Comparison of ENCODE assay signal across 1 cellular context in the genomic region with DNA sequence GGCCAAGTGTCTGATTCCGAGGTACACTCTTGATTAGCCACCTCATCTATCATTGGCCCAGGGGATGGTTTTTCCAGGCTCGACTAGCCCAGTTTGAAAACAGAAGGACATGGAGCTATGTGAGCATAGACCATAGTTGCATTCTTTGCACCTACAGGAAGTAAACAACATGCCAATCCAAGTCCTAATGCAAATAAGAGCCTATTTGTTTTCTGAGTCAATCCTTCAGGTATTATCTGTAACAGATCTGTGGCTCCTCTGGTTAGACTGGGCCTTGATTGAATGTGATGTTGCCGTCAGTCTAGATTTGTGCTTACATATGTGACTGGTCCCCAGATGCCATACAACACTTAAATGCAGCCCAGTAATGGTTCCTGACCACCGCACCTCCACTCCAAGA.
TF ChIP-seq lines count a peak whose summit lies in the region.

No MANE protein-coding gene starts in this region.

TF ChIP-seq in HepG2, 621 proteins besides CTCF, POLR2A, EP300 and RAD21 (continued from another document and continues in another):
- TF ChIP-seq FOXP1 (IDR thresholded peaks at IDR 0.05) (peak; percentile 95), FOXP1 (CRISPR knock-in tag; IDR thresholded peaks at IDR 0.05) (peak; percentile 96), ZFP62 (CRISPR knock-in tag; IDR thresholded peaks at IDR 0.05) (no peak), ARNT (IDR thresholded peaks at IDR 0.05) (no peak), ZNF569 (CRISPR knock-in tag; IDR thresholded peaks at IDR 0.05; ENCODE audit: borderline replicate concordance) (no peak), ZNF530 (CRISPR knock-in tag; IDR thresholded peaks at IDR 0.05; ENCODE audit: low read depth) (no peak), ZNF20 (CRISPR knock-in tag; IDR thresholded peaks at IDR 0.05) (no peak), ZNF282 (IDR thresholded peaks at IDR 0.05; ENCODE audit: partially characterized antibody) (no peak), KDM5B (CRISPR knock-in tag; IDR thresholded peaks at IDR 0.05; ENCODE audit: borderline replicate concordance) (no peak), IKZF1 (IDR thresholded peaks at IDR 0.05) (no peak), ZNF30 (CRISPR knock-in tag; IDR thresholded peaks at IDR 0.05) (no peak), ZNF326 (CRISPR knock-in tag; IDR thresholded peaks at IDR 0.05; ENCODE audit: borderline replicate concordance) (no peak), ZNF10 (CRISPR knock-in tag; IDR thresholded peaks at IDR 0.05; ENCODE audit: borderline replicate concordance, low read depth) (no peak), GLI4 (CRISPR knock-in tag; IDR thresholded peaks at IDR 0.05; ENCODE audit: borderline replicate concordance) (no peak), ARHGAP35 (CRISPR knock-in tag; IDR thresholded peaks at IDR 0.05; ENCODE audit: borderline replicate concordance) (no peak), ZNF225 (CRISPR knock-in tag; IDR thresholded peaks at IDR 0.05) (no peak), KLF11 (CRISPR knock-in tag; IDR thresholded peaks at IDR 0.05) (0 out of 2 replicates have a peak, but pooled peaks have one; percentile 44), ZNF572 (CRISPR knock-in tag; IDR thresholded peaks at IDR 0.05) (no peak), ZNF570 (CRISPR knock-in tag; IDR thresholded peaks at IDR 0.05; ENCODE audit: borderline replicate concordance) (no peak), SMYD3 (CRISPR knock-in tag; IDR thresholded peaks at IDR 0.05) (0 out of 2 replicates have a peak, but pooled peaks have one; percentile 30), ZFP1 (CRISPR knock-in tag; IDR thresholded peaks at IDR 0.05) (0 out of 2 replicates have a peak, but pooled peaks have one; percentile 36), ZNF616 (CRISPR knock-in tag; IDR thresholded peaks at IDR 0.05; ENCODE audit: low read depth) (no peak), ZSCAN20 (CRISPR knock-in tag; IDR thresholded peaks at IDR 0.05; ENCODE audit: borderline replicate concordance) (no peak), SAP130 (CRISPR knock-in tag; IDR thresholded peaks at IDR 0.05; ENCODE audit: low read depth) (peak; percentile 70), RAD51 (IDR thresholded peaks at IDR 0.05; ENCODE audit: borderline replicate concordance) (no peak), DNMT3B (CRISPR knock-in tag; conservative IDR thresholded peaks at IDR 0.05) (0 out of 2 replicates have a peak, but pooled peaks have one; percentile 51), ZNF549 (CRISPR knock-in tag; IDR thresholded peaks at IDR 0.05) (no peak), ZNF563 (CRISPR knock-in tag; IDR thresholded peaks at IDR 0.05) (no peak), PHF5A (CRISPR knock-in tag; IDR thresholded peaks at IDR 0.05; ENCODE audit: low read depth, unreplicated experiment) (no peak), SRSF9 (IDR thresholded peaks at IDR 0.05; ENCODE audit: borderline replicate concordance, insufficient read depth, low read depth, low read length, poor library complexity, severe bottlenecking) (no peak), ZEB1 (IDR thresholded peaks at IDR 0.05; ENCODE audit: insufficient replicate concordance, low read depth) (no peak), ZNF296 (CRISPR knock-in tag; conservative IDR thresholded peaks at IDR 0.05) (no peak)
- TF ChIP-seq, protein P1, sequence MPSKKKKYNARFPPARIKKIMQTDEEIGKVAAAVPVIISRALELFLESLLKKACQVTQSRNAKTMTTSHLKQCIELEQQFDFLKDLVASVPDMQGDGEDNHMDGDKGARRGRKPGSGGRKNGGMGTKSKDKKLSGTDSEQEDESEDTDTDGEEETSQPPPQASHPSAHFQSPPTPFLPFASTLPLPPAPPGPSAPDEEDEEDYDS (CRISPR knock-in tag; IDR thresholded peaks at IDR 0.05) = 0 out of 2 replicates have a peak, but pooled peaks have one; percentile 26
- TF ChIP-seq, protein P2, sequence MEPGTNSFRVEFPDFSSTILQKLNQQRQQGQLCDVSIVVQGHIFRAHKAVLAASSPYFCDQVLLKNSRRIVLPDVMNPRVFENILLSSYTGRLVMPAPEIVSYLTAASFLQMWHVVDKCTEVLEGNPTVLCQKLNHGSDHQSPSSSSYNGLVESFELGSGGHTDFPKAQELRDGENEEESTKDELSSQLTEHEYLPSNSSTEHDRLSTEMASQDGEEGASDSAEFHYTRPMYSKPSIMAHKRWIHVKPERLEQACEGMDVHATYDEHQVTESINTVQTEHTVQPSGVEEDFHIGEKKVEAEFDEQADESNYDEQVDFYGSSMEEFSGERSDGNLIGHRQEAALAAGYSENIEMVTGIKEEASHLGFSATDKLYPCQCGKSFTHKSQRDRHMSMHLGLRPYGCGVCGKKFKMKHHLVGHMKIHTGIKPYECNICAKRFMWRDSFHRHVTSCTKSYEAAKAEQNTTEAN (CRISPR knock-in tag; conservative IDR thresholded peaks at IDR 0.05) = 0 out of 2 replicates have a peak, but pooled peaks have one; percentile 49
- TF ChIP-seq, protein P3, sequence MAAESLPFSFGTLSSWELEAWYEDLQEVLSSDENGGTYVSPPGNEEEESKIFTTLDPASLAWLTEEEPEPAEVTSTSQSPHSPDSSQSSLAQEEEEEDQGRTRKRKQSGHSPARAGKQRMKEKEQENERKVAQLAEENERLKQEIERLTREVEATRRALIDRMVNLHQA (CRISPR knock-in tag; IDR thresholded peaks at IDR 0.05) = no peak
- TF ChIP-seq, protein P4, sequence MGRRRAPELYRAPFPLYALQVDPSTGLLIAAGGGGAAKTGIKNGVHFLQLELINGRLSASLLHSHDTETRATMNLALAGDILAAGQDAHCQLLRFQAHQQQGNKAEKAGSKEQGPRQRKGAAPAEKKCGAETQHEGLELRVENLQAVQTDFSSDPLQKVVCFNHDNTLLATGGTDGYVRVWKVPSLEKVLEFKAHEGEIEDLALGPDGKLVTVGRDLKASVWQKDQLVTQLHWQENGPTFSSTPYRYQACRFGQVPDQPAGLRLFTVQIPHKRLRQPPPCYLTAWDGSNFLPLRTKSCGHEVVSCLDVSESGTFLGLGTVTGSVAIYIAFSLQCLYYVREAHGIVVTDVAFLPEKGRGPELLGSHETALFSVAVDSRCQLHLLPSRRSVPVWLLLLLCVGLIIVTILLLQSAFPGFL (CRISPR knock-in tag; IDR thresholded peaks at IDR 0.05) = no peak
- TF ChIP-seq, protein P5, sequence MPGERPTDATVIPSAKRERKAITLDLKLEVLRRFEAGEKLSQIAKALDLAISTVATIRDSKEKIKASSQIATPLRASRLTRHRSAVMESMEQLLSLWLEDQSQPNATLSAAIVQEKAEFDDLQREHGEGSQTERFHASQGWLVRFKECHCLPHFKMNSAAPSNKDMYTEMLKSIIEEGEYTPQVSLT (CRISPR knock-in tag; IDR thresholded peaks at IDR 0.05; ENCODE audit: borderline replicate concordance, low read depth) = no peak
- TF ChIP-seq, protein P6, sequence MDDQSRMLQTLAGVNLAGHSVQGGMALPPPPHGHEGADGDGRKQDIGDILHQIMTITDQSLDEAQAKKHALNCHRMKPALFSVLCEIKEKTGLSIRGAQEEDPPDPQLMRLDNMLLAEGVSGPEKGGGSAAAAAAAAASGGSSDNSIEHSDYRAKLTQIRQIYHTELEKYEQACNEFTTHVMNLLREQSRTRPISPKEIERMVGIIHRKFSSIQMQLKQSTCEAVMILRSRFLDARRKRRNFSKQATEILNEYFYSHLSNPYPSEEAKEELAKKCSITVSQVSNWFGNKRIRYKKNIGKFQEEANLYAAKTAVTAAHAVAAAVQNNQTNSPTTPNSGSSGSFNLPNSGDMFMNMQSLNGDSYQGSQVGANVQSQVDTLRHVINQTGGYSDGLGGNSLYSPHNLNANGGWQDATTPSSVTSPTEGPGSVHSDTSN (CRISPR knock-in tag; IDR thresholded peaks at IDR 0.05; ENCODE audit: borderline replicate concordance) = no peak
- TF ChIP-seq, protein P7, sequence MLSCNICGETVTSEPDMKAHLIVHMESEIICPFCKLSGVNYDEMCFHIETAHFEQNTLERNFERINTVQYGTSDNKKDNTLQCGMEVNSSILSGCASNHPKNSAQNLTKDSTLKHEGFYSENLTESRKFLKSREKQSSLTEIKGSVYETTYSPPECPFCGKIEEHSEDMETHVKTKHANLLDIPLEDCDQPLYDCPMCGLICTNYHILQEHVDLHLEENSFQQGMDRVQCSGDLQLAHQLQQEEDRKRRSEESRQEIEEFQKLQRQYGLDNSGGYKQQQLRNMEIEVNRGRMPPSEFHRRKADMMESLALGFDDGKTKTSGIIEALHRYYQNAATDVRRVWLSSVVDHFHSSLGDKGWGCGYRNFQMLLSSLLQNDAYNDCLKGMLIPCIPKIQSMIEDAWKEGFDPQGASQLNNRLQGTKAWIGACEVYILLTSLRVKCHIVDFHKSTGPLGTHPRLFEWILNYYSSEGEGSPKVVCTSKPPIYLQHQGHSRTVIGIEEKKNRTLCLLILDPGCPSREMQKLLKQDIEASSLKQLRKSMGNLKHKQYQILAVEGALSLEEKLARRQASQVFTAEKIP (CRISPR knock-in tag; IDR thresholded peaks at IDR 0.05; ENCODE audit: borderline replicate concordance) = no peak
- TF ChIP-seq, protein P8, sequence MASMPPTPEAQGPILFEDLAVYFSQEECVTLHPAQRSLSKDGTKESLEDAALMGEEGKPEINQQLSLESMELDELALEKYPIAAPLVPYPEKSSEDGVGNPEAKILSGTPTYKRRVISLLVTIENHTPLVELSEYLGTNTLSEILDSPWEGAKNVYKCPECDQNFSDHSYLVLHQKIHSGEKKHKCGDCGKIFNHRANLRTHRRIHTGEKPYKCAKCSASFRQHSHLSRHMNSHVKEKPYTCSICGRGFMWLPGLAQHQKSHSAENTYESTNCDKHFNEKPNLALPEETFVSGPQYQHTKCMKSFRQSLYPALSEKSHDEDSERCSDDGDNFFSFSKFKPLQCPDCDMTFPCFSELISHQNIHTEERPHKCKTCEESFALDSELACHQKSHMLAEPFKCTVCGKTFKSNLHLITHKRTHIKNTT (CRISPR knock-in tag; IDR thresholded peaks at IDR 0.05) = no peak
- TF ChIP-seq, protein P9, sequence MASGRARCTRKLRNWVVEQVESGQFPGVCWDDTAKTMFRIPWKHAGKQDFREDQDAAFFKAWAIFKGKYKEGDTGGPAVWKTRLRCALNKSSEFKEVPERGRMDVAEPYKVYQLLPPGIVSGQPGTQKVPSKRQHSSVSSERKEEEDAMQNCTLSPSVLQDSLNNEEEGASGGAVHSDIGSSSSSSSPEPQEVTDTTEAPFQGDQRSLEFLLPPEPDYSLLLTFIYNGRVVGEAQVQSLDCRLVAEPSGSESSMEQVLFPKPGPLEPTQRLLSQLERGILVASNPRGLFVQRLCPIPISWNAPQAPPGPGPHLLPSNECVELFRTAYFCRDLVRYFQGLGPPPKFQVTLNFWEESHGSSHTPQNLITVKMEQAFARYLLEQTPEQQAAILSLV (CRISPR knock-in tag; IDR thresholded peaks at IDR 0.05; ENCODE audit: borderline replicate concordance) = no peak
- TF ChIP-seq, protein P10, sequence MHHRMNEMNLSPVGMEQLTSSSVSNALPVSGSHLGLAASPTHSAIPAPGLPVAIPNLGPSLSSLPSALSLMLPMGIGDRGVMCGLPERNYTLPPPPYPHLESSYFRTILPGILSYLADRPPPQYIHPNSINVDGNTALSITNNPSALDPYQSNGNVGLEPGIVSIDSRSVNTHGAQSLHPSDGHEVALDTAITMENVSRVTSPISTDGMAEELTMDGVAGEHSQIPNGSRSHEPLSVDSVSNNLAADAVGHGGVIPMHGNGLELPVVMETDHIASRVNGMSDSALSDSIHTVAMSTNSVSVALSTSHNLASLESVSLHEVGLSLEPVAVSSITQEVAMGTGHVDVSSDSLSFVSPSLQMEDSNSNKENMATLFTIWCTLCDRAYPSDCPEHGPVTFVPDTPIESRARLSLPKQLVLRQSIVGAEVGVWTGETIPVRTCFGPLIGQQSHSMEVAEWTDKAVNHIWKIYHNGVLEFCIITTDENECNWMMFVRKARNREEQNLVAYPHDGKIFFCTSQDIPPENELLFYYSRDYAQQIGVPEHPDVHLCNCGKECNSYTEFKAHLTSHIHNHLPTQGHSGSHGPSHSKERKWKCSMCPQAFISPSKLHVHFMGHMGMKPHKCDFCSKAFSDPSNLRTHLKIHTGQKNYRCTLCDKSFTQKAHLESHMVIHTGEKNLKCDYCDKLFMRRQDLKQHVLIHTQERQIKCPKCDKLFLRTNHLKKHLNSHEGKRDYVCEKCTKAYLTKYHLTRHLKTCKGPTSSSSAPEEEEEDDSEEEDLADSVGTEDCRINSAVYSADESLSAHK (CRISPR knock-in tag; IDR thresholded peaks at IDR 0.05; ENCODE audit: borderline replicate concordance) = no peak
- TF ChIP-seq, protein P11, sequence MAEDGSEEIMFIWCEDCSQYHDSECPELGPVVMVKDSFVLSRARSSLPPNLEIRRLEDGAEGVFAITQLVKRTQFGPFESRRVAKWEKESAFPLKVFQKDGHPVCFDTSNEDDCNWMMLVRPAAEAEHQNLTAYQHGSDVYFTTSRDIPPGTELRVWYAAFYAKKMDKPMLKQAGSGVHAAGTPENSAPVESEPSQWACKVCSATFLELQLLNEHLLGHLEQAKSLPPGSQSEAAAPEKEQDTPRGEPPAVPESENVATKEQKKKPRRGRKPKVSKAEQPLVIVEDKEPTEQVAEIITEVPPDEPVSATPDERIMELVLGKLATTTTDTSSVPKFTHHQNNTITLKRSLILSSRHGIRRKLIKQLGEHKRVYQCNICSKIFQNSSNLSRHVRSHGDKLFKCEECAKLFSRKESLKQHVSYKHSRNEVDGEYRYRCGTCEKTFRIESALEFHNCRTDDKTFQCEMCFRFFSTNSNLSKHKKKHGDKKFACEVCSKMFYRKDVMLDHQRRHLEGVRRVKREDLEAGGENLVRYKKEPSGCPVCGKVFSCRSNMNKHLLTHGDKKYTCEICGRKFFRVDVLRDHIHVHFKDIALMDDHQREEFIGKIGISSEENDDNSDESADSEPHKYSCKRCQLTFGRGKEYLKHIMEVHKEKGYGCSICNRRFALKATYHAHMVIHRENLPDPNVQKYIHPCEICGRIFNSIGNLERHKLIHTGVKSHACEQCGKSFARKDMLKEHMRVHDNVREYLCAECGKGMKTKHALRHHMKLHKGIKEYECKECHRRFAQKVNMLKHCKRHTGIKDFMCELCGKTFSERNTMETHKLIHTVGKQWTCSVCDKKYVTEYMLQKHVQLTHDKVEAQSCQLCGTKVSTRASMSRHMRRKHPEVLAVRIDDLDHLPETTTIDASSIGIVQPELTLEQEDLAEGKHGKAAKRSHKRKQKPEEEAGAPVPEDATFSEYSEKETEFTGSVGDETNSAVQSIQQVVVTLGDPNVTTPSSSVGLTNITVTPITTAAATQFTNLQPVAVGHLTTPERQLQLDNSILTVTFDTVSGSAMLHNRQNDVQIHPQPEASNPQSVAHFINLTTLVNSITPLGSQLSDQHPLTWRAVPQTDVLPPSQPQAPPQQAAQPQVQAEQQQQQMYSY (CRISPR knock-in tag; IDR thresholded peaks at IDR 0.05) = no peak
